Comparison of ENCODE assay signal across 15 cellular contexts in genomic region chr1:159959451-159959850, GRCh38. TPM values are rescaled to one million over a fixed set of nuclear protein-coding genes. Genes with fewer than 3 reads are reported as not detected.
DNase-seq lines count a peak whose midpoint lies in the region; ATAC-seq and TF ChIP-seq lines count a peak whose summit lies in the region.
"Had no signal": no experiment of that assay in that cellular context is flagged by ENCODE, and none has a peak within 500 bp of the region (broad histone marks: within the 10 kb centered on the region; RNA-seq: fewer than 3 reads in every experiment).

No MANE protein-coding gene starts in this region.

- no peak for TF ChIP-seq POLR2A in breast epithelium (IDR thresholded peaks at IDR 0.05)
- no peak for TF ChIP-seq POLR2A in adrenal gland (IDR thresholded peaks at IDR 0.05)

- H3K4me3 ChIP-seq in breast epithelium (no peak overlapping the region), dorsolateral prefrontal cortex (no peak overlapping the region), adrenal gland (no peak overlapping the region)

- H3K4me1 ChIP-seq in breast epithelium (no peaks in the 10 kb centered on the region), adrenal gland (replicated peaks in 1 of 2) (no peaks in the 10 kb centered on the region)

- DNase-seq in ELF-1 (ENCODE audit: low read depth, low spot score) (peak; percentile 71), breast epithelium (ENCODE audit: low spot score in 2 of 2) (peak in 1 of 2 donors; percentile 63), left kidney (ENCODE audit: low read depth, low spot score) (peak; percentile 16), dorsolateral prefrontal cortex (no peak), adrenal gland (no peak), SHP77 (lab: John Stamatoyannopoulos, UW) (no peak)
- DNase-seq: activated CD4-positive, alpha-beta T cell treated with anti-CD3 and anti-CD28 coated beads, Interleukin-2, amount 10 ng/mL, durations not matched to agents 7 days and 5 days; amniotic stem cell; foreskin melanocyte; stimulated activated CD8-positive, alpha-beta memory T cell treated with anti-CD3 and anti-CD28 coated beads, Interleukin-4, amount 100 ng/mL, for 48 hours had no signal

- intact Hi-C loops in breast epithelium (cut with DNase I; ENCODE audit: low total_unique reads) (no loop called here), dorsolateral prefrontal cortex (cut with DNase I) (no loop called here), adrenal gland (cut with DNase I) (no loop called here)

- H3K36me3 ChIP-seq in breast epithelium (no peaks in the 10 kb centered on the region), adrenal gland (replicated peaks in 1 of 2) (no peaks in the 10 kb centered on the region)

- H3K27me3 ChIP-seq in breast epithelium (no peaks in the 10 kb centered on the region), dorsolateral prefrontal cortex (peaks cover 0 to 4% (median 0%) of the 10 kb centered on the region in 45 donors), adrenal gland (peaks cover under 1% of the 10 kb centered on the region)

- ATAC-seq in HG02885 (IDR thresholded peaks at IDR 0.05; ENCODE audit: poor library complexity, unreplicated experiment) = peak; percentile 18
- ATAC-seq in HG03196 (IDR thresholded peaks at IDR 0.05; ENCODE audit: unreplicated experiment) = no peak

- H3K9me3 ChIP-seq in breast epithelium = no peaks in the 10 kb centered on the region
- no peaks in the 10 kb centered on the region for H3K9me3 ChIP-seq in adrenal gland (replicated peaks in 1 of 3)

- WGBS in adrenal gland, 4 donors = 72 to 82% (median 78%) methylated on average over 4 of the region's 4 CpGs

- TF ChIP-seq CTCF in breast epithelium (IDR thresholded peaks at IDR 0.05) (no peak), dorsolateral prefrontal cortex (IDR thresholded peaks at IDR 0.05 in 54 of 56, conservative IDR thresholded peaks at IDR 0.05 in 2 of 56; ENCODE audit: low read depth in 1 of 56, partially characterized antibody in 56 of 56) (no peak), adrenal gland (IDR thresholded peaks at IDR 0.05) (no peak)

- H3K27ac ChIP-seq in breast epithelium = peak overlapping the region; percentile 23 to 37
- H3K27ac ChIP-seq in dorsolateral prefrontal cortex = no peak overlapping the region
- H3K27ac ChIP-seq in adrenal gland = no peak overlapping the region

RNA-seq across cellular contexts. Expression of gene SLAMF9, which starts 5.4 kb away (rescaled TPM):
- total RNA-seq in breast epithelium (not detected), dorsolateral prefrontal cortex (under 1 TPM in 7 of 120 experiments, not detected in 113; 0.57 to 0.99 (median 0.78) TPM), adrenal gland (not detected)
- polyA plus RNA-seq in adrenal gland = not detected
- total RNA-seq: activated CD4-positive, alpha-beta T cell treated with anti-CD3 and anti-CD28 coated beads, Interleukin-2, amount 10 ng/mL, durations not matched to agents 7 days and 5 days; myocyte; OCI-LY7; renal cortical epithelial cell had no signal

RNA-seq across cellular contexts. Expression of gene IGSF9, which starts 14.0 kb away (rescaled TPM):
- total RNA-seq in breast epithelium (1 to 10 TPM in 2 of 3 donors, not detected in 1; 5.9 to 8.0 TPM), dorsolateral prefrontal cortex (under 1 TPM in 90 of 120 experiments, not detected in 30; 0.11 to 0.95 (median 0.25) TPM), adrenal gland (under 1 TPM in 3 of 8 donors, not detected in 5; 0.14 to 0.32 (median 0.23) TPM)
- polyA plus RNA-seq in adrenal gland = under 1 TPM in 2 of 3 donors, not detected in 1; 0.10 to 0.16 TPM
- total RNA-seq: activated CD4-positive, alpha-beta T cell treated with anti-CD3 and anti-CD28 coated beads, Interleukin-2, amount 10 ng/mL, durations not matched to agents 7 days and 5 days; OCI-LY7; renal cortical epithelial cell had no signal

RNA-seq across cellular contexts. Expression of gene TAGLN2, which starts 34.1 kb away (rescaled TPM):
- total RNA-seq in breast epithelium (100 to 1,000 TPM; 195 to 259 (median 231) TPM), dorsolateral prefrontal cortex (10 to 100 TPM; 21.2 to 87.9 (median 41.1) TPM), adrenal gland (100 to 1,000 TPM in 7 of 8 donors, 10 to 100 TPM in 1; 87.1 to 185 (median 143) TPM)
- polyA plus RNA-seq in adrenal gland = 100 to 1,000 TPM; 124 to 215 (median 192) TPM

RNA-seq across cellular contexts. Expression of gene CFAP45, which starts 59.5 kb away (rescaled TPM):
- total RNA-seq in breast epithelium = 1 to 10 TPM in 2 of 3 donors, under 1 TPM in 1; 0.80 to 2.6 (median 2.6) TPM
- total RNA-seq in dorsolateral prefrontal cortex = 1 to 10 TPM in 6 of 120 experiments, under 1 TPM in 26, not detected in 88; 0.26 to 2.2 (median 0.70) TPM
- total RNA-seq in adrenal gland = under 1 TPM in 2 of 8 donors, not detected in 6; 0.14 to 0.81 TPM
- under 1 TPM; 0.30 to 0.42 (median 0.40) TPM for polyA plus RNA-seq in adrenal gland
- total RNA-seq: myocyte had no signal

Comparison
In these comparisons a context has a peak if more than half of its experiments do, and no peak if none do; other contexts are left out.
1. DNase-seq: peak in ELF-1 (single experiment) and left kidney (single experiment); none in dorsolateral prefrontal cortex (0 of 10), adrenal gland (0 of 7) and SHP77 (0 of 2).
2. H3K27ac ChIP-seq: peak in breast epithelium (2 of 2); none in dorsolateral prefrontal cortex (0 of 59) and adrenal gland (0 of 5).